ENCODE assay signal across 1 cellular context in the genomic region with DNA sequence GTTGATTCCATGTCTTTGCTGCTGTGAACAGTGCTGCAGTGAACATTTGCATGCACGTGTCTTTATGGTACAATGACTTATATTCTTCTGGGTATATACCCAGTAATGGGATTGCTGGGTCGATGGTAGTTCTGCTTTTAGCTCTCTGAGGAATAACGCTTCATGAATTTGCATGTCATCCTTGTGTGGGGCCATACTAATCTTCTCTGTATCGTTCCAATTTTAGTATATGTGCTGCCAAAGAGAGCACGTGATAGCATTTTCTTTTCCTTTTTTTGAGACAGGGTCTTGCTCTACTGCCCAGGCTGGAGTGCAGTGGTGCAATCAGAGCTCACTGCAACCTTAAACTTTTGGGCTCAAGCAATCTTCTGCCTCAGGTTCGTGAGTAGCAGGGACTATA.
TF ChIP-seq lines count a peak whose summit lies in the region.

No MANE protein-coding gene starts in this region.

TF ChIP-seq in K562, 482 proteins besides CTCF, POLR2A, EP300 and RAD21 (continued from another document):
- TF ChIP-seq ZBTB26 (CRISPR knock-in tag; IDR thresholded peaks at IDR 0.05), result no peak
- no peak for TF ChIP-seq NFRKB (IDR thresholded peaks at IDR 0.05; ENCODE audit: low read depth)
- TF ChIP-seq, protein P1, sequence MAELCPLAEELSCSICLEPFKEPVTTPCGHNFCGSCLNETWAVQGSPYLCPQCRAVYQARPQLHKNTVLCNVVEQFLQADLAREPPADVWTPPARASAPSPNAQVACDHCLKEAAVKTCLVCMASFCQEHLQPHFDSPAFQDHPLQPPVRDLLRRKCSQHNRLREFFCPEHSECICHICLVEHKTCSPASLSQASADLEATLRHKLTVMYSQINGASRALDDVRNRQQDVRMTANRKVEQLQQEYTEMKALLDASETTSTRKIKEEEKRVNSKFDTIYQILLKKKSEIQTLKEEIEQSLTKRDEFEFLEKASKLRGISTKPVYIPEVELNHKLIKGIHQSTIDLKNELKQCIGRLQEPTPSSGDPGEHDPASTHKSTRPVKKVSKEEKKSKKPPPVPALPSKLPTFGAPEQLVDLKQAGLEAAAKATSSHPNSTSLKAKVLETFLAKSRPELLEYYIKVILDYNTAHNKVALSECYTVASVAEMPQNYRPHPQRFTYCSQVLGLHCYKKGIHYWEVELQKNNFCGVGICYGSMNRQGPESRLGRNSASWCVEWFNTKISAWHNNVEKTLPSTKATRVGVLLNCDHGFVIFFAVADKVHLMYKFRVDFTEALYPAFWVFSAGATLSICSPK (IDR thresholded peaks at IDR 0.05; ENCODE audit: borderline replicate concordance), result no peak
- no peak for TF ChIP-seq ZNF766 (CRISPR knock-in tag; conservative IDR thresholded peaks at IDR 0.05)
- TF ChIP-seq ZNF133 (CRISPR knock-in tag; IDR thresholded peaks at IDR 0.05), result no peak
- no peak for TF ChIP-seq MEIS2 (IDR thresholded peaks at IDR 0.05; ENCODE audit: partially characterized antibody)
- no peak for TF ChIP-seq FOXM1 (IDR thresholded peaks at IDR 0.05; ENCODE audit: low read depth)
- no peak for TF ChIP-seq FOXM1 (CRISPR knock-in tag; IDR thresholded peaks at IDR 0.05; ENCODE audit: low read depth)
- TF ChIP-seq MAFK (IDR thresholded peaks at IDR 0.05; ENCODE audit: low read length), result no peak
- peak; percentile 40; the same call in 1 of the 2 replicates for TF ChIP-seq ZNF121 (CRISPR knock-in tag; conservative IDR thresholded peaks at IDR 0.05)
- TF ChIP-seq ZNF589 (CRISPR knock-in tag; IDR thresholded peaks at IDR 0.05; ENCODE audit: low read depth), result no peak
- TF ChIP-seq, protein P2, sequence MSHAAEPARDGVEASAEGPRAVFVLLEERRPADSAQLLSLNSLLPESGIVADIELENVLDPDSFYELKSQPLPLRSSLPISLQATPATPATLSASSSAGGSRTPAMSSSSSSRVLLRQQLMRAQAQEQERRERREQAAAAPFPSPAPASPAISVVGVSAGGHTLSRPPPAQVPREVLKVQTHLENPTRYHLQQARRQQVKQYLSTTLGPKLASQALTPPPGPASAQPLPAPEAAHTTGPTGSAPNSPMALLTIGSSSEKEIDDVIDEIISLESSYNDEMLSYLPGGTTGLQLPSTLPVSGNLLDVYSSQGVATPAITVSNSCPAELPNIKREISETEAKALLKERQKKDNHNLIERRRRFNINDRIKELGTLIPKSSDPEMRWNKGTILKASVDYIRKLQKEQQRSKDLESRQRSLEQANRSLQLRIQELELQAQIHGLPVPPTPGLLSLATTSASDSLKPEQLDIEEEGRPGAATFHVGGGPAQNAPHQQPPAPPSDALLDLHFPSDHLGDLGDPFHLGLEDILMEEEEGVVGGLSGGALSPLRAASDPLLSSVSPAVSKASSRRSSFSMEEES (CRISPR knock-in tag; IDR thresholded peaks at IDR 0.05), result peak; percentile 51
- no peak for TF ChIP-seq DNMT1 (IDR thresholded peaks at IDR 0.05)
- no peak for TF ChIP-seq BCLAF1 (IDR thresholded peaks at IDR 0.05; ENCODE audit: borderline replicate concordance in 1 of 2, control insufficient read depth in 1 of 2, low read depth in 2 of 2, low read length in 1 of 2)
- TF ChIP-seq, protein P3, sequence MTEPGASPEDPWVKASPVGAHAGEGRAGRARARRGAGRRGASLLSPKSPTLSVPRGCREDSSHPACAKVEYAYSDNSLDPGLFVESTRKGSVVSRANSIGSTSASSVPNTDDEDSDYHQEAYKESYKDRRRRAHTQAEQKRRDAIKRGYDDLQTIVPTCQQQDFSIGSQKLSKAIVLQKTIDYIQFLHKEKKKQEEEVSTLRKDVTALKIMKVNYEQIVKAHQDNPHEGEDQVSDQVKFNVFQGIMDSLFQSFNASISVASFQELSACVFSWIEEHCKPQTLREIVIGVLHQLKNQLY (CRISPR knock-in tag; conservative IDR thresholded peaks at IDR 0.05), result no peak
